ENCODE assay signal across 23 cellular contexts in genomic region chr10:103722632-103723031, GRCh38.
"Had no signal": no experiment of that assay in that cellular context is flagged by ENCODE, and none has a peak within 500 bp of the region (broad histone marks: within the 10 kb centered on the region; RNA-seq: fewer than 3 reads in every experiment).

No MANE protein-coding gene starts in this region.

- H3K9me3 ChIP-seq: esophagus muscularis mucosa, gastroesophageal sphincter, heart left ventricle, left ventricle myocardium inferior, lower lobe of right lung, mucosa of descending colon had no signal

- ATAC-seq: foreskin keratinocyte, gastroesophageal sphincter, heart left ventricle, left colon, left lobe of liver, lower lobe of right lung, mucosa of descending colon had no signal

- H3K4me1 ChIP-seq: lower lobe of right lung had no signal

- H3K4me2 ChIP-seq: hepatocyte had no signal

- FAIRE-seq: colon, frontal cortex, kidney had no signal

- DNase-seq: dermis blood vessel endothelial cell; dorsolateral prefrontal cortex; effector CD4-positive, alpha-beta T cell; effector memory CD4-positive, alpha-beta T cell; foreskin keratinocyte; hypothalamus; immature natural killer cell; islet precursor cell; kidney; kidney glomerular epithelial cell; left colon; left ventricle myocardium inferior; lower lobe of right lung; mesenchymal stem cell; mucosa of descending colon had no signal

- H3K79me2 ChIP-seq: hepatocyte had no signal

- H2AFZ ChIP-seq: hepatocyte had no signal

- H3K4me3 ChIP-seq: coronary artery, dorsolateral prefrontal cortex, esophagus muscularis mucosa, gastroesophageal sphincter, heart left ventricle, hepatocyte, left ventricle myocardium inferior, lower lobe of right lung, mucosa of descending colon had no signal

- H3K27ac ChIP-seq: coronary artery, dorsolateral prefrontal cortex, esophagus muscularis mucosa, foreskin keratinocyte, gastroesophageal sphincter, heart left ventricle, hepatocyte, left ventricle myocardium inferior, lower lobe of right lung had no signal

- H3K27me3 ChIP-seq: dorsolateral prefrontal cortex, esophagus muscularis mucosa, foreskin keratinocyte, gastroesophageal sphincter, heart left ventricle, hepatocyte had no signal
